In genomic region chr1:212607206-212607923, GRCh38 we compare ENCODE assay signal across 8 cellular contexts. TPM values are rescaled to one million over a fixed set of nuclear protein-coding genes. Genes with fewer than 3 reads are reported as not detected.
A peak's percentile ranks its signal among the peaks of the same experiment; 100 is the strongest.
DNase-seq lines count a peak whose midpoint lies in the region; ATAC-seq and TF ChIP-seq lines count a peak whose summit lies in the region.

No MANE protein-coding gene starts in this region.

- H3K4me2 ChIP-seq in SU-DHL-6 (ENCODE audit: low read depth, low read length, poor library complexity, severe bottlenecking), result peak overlapping the region; percentile 88

- H2AFZ ChIP-seq in SU-DHL-6 (ENCODE audit: low read depth, low read length, severe bottlenecking), result peak overlapping the region; percentile 83

- no peaks in the 10 kb centered on the region for H4K20me1 ChIP-seq in SU-DHL-6 (ENCODE audit: low read depth, low read length)

- intact Hi-C loops in posterior vena cava (cut with DNase I), result no loop called here

- H3K4me1 ChIP-seq in endocrine pancreas (ENCODE audit: control insufficient read depth, insufficient read depth, low read length) (no peaks in the 10 kb centered on the region), muscle layer of colon (ENCODE audit: insufficient read depth, low read length) (peaks cover 35% of the 10 kb centered on the region)

- H3K9me3 ChIP-seq in SU-DHL-6 (ENCODE audit: insufficient read depth, low read length) (no peaks in the 10 kb centered on the region), endocrine pancreas (ENCODE audit: control insufficient read depth, low read length) (no peaks in the 10 kb centered on the region), muscle layer of colon (ENCODE audit: low read length) (peaks cover 4% of the 10 kb centered on the region)

- H3K27me3 ChIP-seq in SU-DHL-6 (ENCODE audit: low read length), result no peaks in the 10 kb centered on the region; the same call in 1 of the 2 replicates
- peaks cover 6% of the 10 kb centered on the region for H3K27me3 ChIP-seq in endocrine pancreas (ENCODE audit: control insufficient read depth, insufficient read depth, low read length)
- peaks cover 34 to 36% of the 10 kb centered on the region in 2 donors for H3K27me3 ChIP-seq in muscle layer of colon (ENCODE audit: control insufficient read depth in 1 of 2, insufficient read depth in 2 of 2, low read length in 2 of 2)

- no peaks in the 10 kb centered on the region for H3K79me2 ChIP-seq in SU-DHL-6 (ENCODE audit: insufficient read depth, low read length)

- H3K4me3 ChIP-seq in AG09309 (ENCODE audit: control insufficient read depth, low read depth, low read length), result peak overlapping the region; percentile 92; the same call in 1 of the 2 replicates
- peak overlapping the region; percentile 60 for H3K4me3 ChIP-seq in SU-DHL-6 (ENCODE audit: insufficient read depth, low read length, poor library complexity, severe bottlenecking)
- H3K4me3 ChIP-seq in endocrine pancreas (ENCODE audit: control insufficient read depth, insufficient read depth, low read length), result peak overlapping the region; percentile 45
- peak overlapping the region; percentile 34 to 80 for H3K4me3 ChIP-seq in muscle layer of colon (ENCODE audit: low read depth in 1 of 2, low read length in 2 of 2)

- peak; percentile 18 for ATAC-seq in GM18907 (IDR thresholded peaks at IDR 0.05; ENCODE audit: unreplicated experiment)
- no peak for ATAC-seq in HG03045 (IDR thresholded peaks at IDR 0.05; ENCODE audit: unreplicated experiment)
- no peak for ATAC-seq in GM21529 (IDR thresholded peaks at IDR 0.05; ENCODE audit: unreplicated experiment)

- H3F3A ChIP-seq in SU-DHL-6 (ENCODE audit: insufficient read depth), result no peaks in the 10 kb centered on the region

- H3K36me3 ChIP-seq in SU-DHL-6 (ENCODE audit: low read length), result no peaks in the 10 kb centered on the region
- peaks cover 3% of the 10 kb centered on the region for H3K36me3 ChIP-seq in endocrine pancreas (ENCODE audit: control insufficient read depth, insufficient read depth, low read length)
- H3K36me3 ChIP-seq in muscle layer of colon (ENCODE audit: insufficient read depth, low read length), result no peaks in the 10 kb centered on the region

- H3K9me2 ChIP-seq in SU-DHL-6 (replicated peaks; ENCODE audit: insufficient read depth, low read length), result no peaks in the 10 kb centered on the region

- TF ChIP-seq CTCF in AG09309 (IDR thresholded peaks at IDR 0.05; ENCODE audit: control insufficient read depth, insufficient read depth, low read depth, low read length, missing control alignments) (no peak), SU-DHL-6 (IDR thresholded peaks at IDR 0.05; ENCODE audit: insufficient read depth, low read length, poor library complexity, severe bottlenecking) (no peak)

- no peak overlapping the region for H3K27ac ChIP-seq in SU-DHL-6 (ENCODE audit: low read depth, low read length)
- peak overlapping the region; percentile 54 for H3K27ac ChIP-seq in muscle layer of colon (ENCODE audit: low read depth, low read length)

- H3K9ac ChIP-seq in SU-DHL-6 (ENCODE audit: low read length), result peak overlapping the region; percentile 51
- H3K9ac ChIP-seq in endocrine pancreas (ENCODE audit: control insufficient read depth, insufficient read depth, low read length), result peak overlapping the region; percentile 86
- H3K9ac ChIP-seq in muscle layer of colon (ENCODE audit: low read length), result peak overlapping the region; percentile 93

- no peak for DNase-seq in AG09309 (ENCODE audit: low read depth)
- DNase-seq in posterior vena cava (ENCODE audit: low spot score), result no peak

RNA-seq across cellular contexts. Expression of gene ATF3, which starts 1.2 kb away (rescaled TPM):
- 100 to 1,000 TPM in 1 of 2 donors, 10 to 100 TPM in 1; 43.4 to 193 TPM for total RNA-seq in posterior vena cava
